ENCODE assay signal across 17 cellular contexts in the genomic region with DNA sequence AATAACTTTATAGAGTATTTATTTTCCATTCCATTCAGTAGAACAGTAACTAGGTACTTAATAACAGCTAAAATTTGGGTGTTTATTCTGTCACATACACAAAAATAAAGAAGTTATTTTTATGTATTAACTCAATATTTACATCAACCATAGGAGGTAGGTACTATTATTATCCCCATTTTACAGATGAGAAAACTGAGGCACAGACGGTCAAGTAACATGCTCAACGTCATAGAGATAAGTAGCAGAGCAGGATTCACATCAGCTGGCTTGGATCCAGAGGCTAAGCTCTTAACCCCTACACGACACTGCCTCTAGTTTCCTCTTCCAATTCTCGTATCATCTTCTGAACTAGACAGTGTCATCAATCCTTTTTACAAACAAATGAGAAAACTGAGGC.
"Had no signal": no experiment of that assay in that cellular context is flagged by ENCODE, and none has a peak within 500 bp of the region (broad histone marks: within the 10 kb centered on the region; RNA-seq: fewer than 3 reads in every experiment).

No MANE protein-coding gene starts in this region.

- H3K27me3 ChIP-seq: esophagus squamous epithelium, heart right ventricle, left lung, stomach, vagina had no signal

- H3K4me3 Mint-ChIP-seq: activated B cell treated with CpG ODN at 0.5 μM for 24 hours; activated CD4-positive, alpha-beta T cell treated with anti-CD3 and anti-CD28 coated beads, Interleukin-2, amount 10 ng/mL, durations not matched to agents 7 days and 5 days had no signal

- H3K36me3 ChIP-seq: vagina had no signal

- H3K4me1 ChIP-seq: left lung had no signal

- FAIRE-seq: endothelial cell of umbilical vein had no signal

- DNase-seq: activated B cell treated with CpG ODN at 0.5 μM for 24 hours; activated CD4-positive, alpha-beta T cell treated with anti-CD3 and anti-CD28 coated beads, Interleukin-2, amount 10 ng/mL, durations not matched to agents 7 days and 5 days; amniotic stem cell; dermis blood vessel endothelial cell; effector memory CD4-positive, alpha-beta T cell; esophagus squamous epithelium; heart right ventricle; left lung; occipital lobe; stimulated activated CD4-positive, alpha-beta T cell treated with anti-CD3 and anti-CD28 coated beads, Interleukin-12 subunit alpha, Interleukin-12 subunit beta, amount 100 ng/mL, for 4 hours; stimulated activated CD4-positive, alpha-beta T cell treated with anti-CD3 and anti-CD28 coated beads, Interleukin-1b, Interleukin-23, amount 100 ng/mL, for 48 hours; stomach; T-helper 9 cell had no signal

- ATAC-seq: heart right ventricle, left lung had no signal

- H3K27ac Mint-ChIP-seq: progenitor cell of endocrine pancreas had no signal

- H3K9me3 Mint-ChIP-seq: activated B cell treated with CpG ODN at 0.5 μM for 24 hours had no signal

- H3K27me3 Mint-ChIP-seq: activated B cell treated with CpG ODN at 0.5 μM for 24 hours; activated CD4-positive, alpha-beta T cell treated with anti-CD3 and anti-CD28 coated beads, Interleukin-2, amount 10 ng/mL, durations not matched to agents 7 days and 5 days; progenitor cell of endocrine pancreas had no signal

- H3K4me3 ChIP-seq: esophagus squamous epithelium, heart right ventricle, left lung, SK-N-MC, stomach, vagina had no signal

- H3K9me3 ChIP-seq: esophagus squamous epithelium, stomach, vagina had no signal

- H3K27ac ChIP-seq: esophagus squamous epithelium, heart right ventricle, left lung, SK-N-MC, stomach, vagina had no signal
